ENCODE assay signal across 17 cellular contexts in genomic region chr14:39094515-39094914, GRCh38.
"Had no signal": no experiment of that assay in that cellular context is flagged by ENCODE, and none has a peak within 500 bp of the region (broad histone marks: within the 10 kb centered on the region; RNA-seq: fewer than 3 reads in every experiment).

No MANE protein-coding gene starts in this region.

- H3K4me3 Mint-ChIP-seq: activated naive CD8-positive, alpha-beta T cell treated with anti-CD3 and anti-CD28 coated beads, Interleukin-2, amount 10 ng/mL, durations not matched to agents 7 days and 5 days; immature natural killer cell; neural crest cell; WTC11 had no signal

- H3K27me3 Mint-ChIP-seq: activated naive CD8-positive, alpha-beta T cell treated with anti-CD3 and anti-CD28 coated beads, Interleukin-2, amount 10 ng/mL, durations not matched to agents 7 days and 5 days; brain had no signal

- ATAC-seq: psoas muscle, right cardiac atrium, WTC11 had no signal

- H3K27ac ChIP-seq: dorsolateral prefrontal cortex, left ventricle myocardium inferior, psoas muscle, skin epidermis, testis, upper lobe of left lung had no signal

- H3K4me1 ChIP-seq: testis had no signal

- H3K4me3 ChIP-seq: dorsolateral prefrontal cortex, left ventricle myocardium inferior, psoas muscle, skin epidermis, testis, upper lobe of left lung had no signal

- H3K9me3 ChIP-seq: left ventricle myocardium inferior, psoas muscle, testis, upper lobe of left lung had no signal

- H3K9me3 Mint-ChIP-seq: activated naive CD8-positive, alpha-beta T cell treated with anti-CD3 and anti-CD28 coated beads, Interleukin-2, amount 10 ng/mL, durations not matched to agents 7 days and 5 days; brain; immature natural killer cell; neural crest cell; WTC11 had no signal

- DNase-seq: activated CD4-positive, alpha-beta T cell treated with anti-CD3 and anti-CD28 coated beads for 4 hours; activated gamma-delta T cell; activated naive CD8-positive, alpha-beta T cell treated with anti-CD3 and anti-CD28 coated beads, Interleukin-2, amount 10 ng/mL, durations not matched to agents 7 days and 5 days; anterior cingulate cortex; dorsolateral prefrontal cortex; immature natural killer cell; kidney glomerular epithelial cell; left ventricle myocardium inferior; mammary epithelial cell; psoas muscle; right cardiac atrium; testis; upper lobe of left lung had no signal

- H3K27ac Mint-ChIP-seq: activated naive CD8-positive, alpha-beta T cell treated with anti-CD3 and anti-CD28 coated beads, Interleukin-2, amount 10 ng/mL, durations not matched to agents 7 days and 5 days; WTC11 had no signal

- H3K27me3 ChIP-seq: dorsolateral prefrontal cortex, testis, upper lobe of left lung had no signal
